In the genomic region with DNA sequence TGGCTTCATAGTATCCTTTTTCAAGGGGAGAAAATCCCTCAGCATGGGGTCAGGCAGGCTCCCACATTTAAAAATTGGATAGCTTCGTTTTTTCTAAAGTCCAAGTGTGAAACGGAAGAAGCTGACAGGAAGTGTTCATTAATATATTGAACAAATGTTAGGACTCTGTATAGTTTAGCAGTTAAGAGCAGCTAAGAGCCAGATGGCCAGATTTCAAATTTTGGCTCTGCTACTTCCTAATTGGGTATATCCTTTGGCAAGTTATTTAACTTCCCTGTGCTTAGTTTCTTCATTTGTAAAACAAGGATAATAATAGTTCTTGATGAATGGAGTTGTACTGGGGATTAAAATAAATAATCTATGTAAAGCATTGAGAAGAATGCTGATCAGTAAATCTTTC, we compare ENCODE assay signal across 15 cellular contexts.
DNase-seq lines count a peak whose midpoint lies in the region; ATAC-seq lines count a peak whose summit lies in the region.
"Had no signal": no experiment of that assay in that cellular context is flagged by ENCODE, and none has a peak within 500 bp of the region (broad histone marks: within the 10 kb centered on the region; RNA-seq: fewer than 3 reads in every experiment).

No MANE protein-coding gene starts in this region.

- no peak overlapping the region for H3K9ac ChIP-seq in SK-N-MC (ENCODE audit: insufficient read length)
- H3K9ac ChIP-seq: BLaER1 treated with 17β-estradiol and CSF1 and Interleukin-3, amounts not matched to agents 10 nM and 100 nM had no signal

- H3K27ac ChIP-seq in SK-N-MC = peak overlapping the region; percentile 68; the same call in 1 of the 2 replicates
- H3K27ac ChIP-seq: BLaER1 treated with 17β-estradiol and CSF1 and Interleukin-3, amounts not matched to agents 10 nM and 100 nM had no signal

- ATAC-seq in left cardiac atrium (no peak), GM19035 (IDR thresholded peaks at IDR 0.05; ENCODE audit: unreplicated experiment) (no peak)
- ATAC-seq: GM12878, HCT116, K562 had no signal

- peak; percentile 10 to 60 for DNase-seq in NCI-H524 (lab: John Stamatoyannopoulos, UW)
- DNase-seq in NCI-H524 treated with DMSO at 0.1 percent for 48 hours (lab: John Stamatoyannopoulos, UW) = no peak
- no peak for DNase-seq in SK-N-MC (ENCODE audit: low read depth, low spot score)
- DNase-seq in medulla oblongata (ENCODE audit: extremely low spot score) = peak; percentile 10
- DNase-seq in posterior cingulate gyrus = no peak
- no peak for DNase-seq in left cardiac atrium
- DNase-seq: 8988T; ACHN; CD4-positive, CD25-positive, alpha-beta regulatory T cell; DMS79 had no signal

- peak overlapping the region; percentile 34; the same call in 1 of the 2 replicates for H3K4me3 ChIP-seq in SK-N-MC
- H3K4me3 ChIP-seq: BLaER1 treated with 17β-estradiol and CSF1 and Interleukin-3, amounts not matched to agents 10 nM and 100 nM; GM12878; K562 had no signal

- no peaks in the 10 kb centered on the region for H3K9me3 ChIP-seq in SK-N-MC (ENCODE audit: low read depth, low read length)
- H3K9me3 ChIP-seq: BLaER1 treated with 17β-estradiol and CSF1 and Interleukin-3, amounts not matched to agents 10 nM and 100 nM had no signal

- H3K36me3 ChIP-seq in SK-N-MC (ENCODE audit: insufficient read depth, low read length) = no peaks in the 10 kb centered on the region
- H3K36me3 ChIP-seq: BLaER1 treated with 17β-estradiol and CSF1 and Interleukin-3, amounts not matched to agents 10 nM and 100 nM had no signal

- intact Hi-C loops in posterior cingulate gyrus (cut with DNase I) (no loop called here), left cardiac atrium (cut with DNase I) (no loop called here)

Comparison
In these comparisons a context has a peak if more than half of its experiments do, and no peak if none do; other contexts are left out.
1. DNase-seq: peak in NCI-H524 (2 of 2) and medulla oblongata (single experiment); none in NCI-H524 treated with DMSO at 0.1 percent for 48 hours (single experiment), SK-N-MC (single experiment), posterior cingulate gyrus (0 of 10) and left cardiac atrium (single experiment).